Comparison of ENCODE assay signal across 19 cellular contexts in genomic region chr12:112488257-112488926, GRCh38.
DNase-seq lines count a peak whose midpoint lies in the region; ATAC-seq, FAIRE-seq and TF ChIP-seq lines count a peak whose summit lies in the region.
"Had no signal": no experiment of that assay in that cellular context is flagged by ENCODE, and none has a peak within 500 bp of the region (broad histone marks: within the 10 kb centered on the region; RNA-seq: fewer than 3 reads in every experiment).

No MANE protein-coding gene starts in this region.

- no peaks in the 10 kb centered on the region for H3K4me1 Mint-ChIP-seq in stimulated activated naive CD8-positive, alpha-beta T cell treated with anti-CD3 and anti-CD28 coated beads, Interleukin-15, amount 100 ng/mL, for 72 hours
- H3K4me1 Mint-ChIP-seq: B cell, CD14-positive monocyte had no signal

- H3K9me3 Mint-ChIP-seq in stimulated activated naive CD8-positive, alpha-beta T cell treated with anti-CD3 and anti-CD28 coated beads, Interleukin-15, amount 100 ng/mL, for 72 hours, result no peaks in the 10 kb centered on the region
- H3K9me3 Mint-ChIP-seq: CD14-positive monocyte had no signal

- no peak for TF ChIP-seq CTCF in GM13976 (IDR thresholded peaks at IDR 0.05; ENCODE audit: borderline replicate concordance, control extremely low read depth, extremely low read depth, insufficient read depth, missing control alignments)

- H3K27ac ChIP-seq in cingulate gyrus (ENCODE audit: low read depth, low read length), result peak overlapping the region; percentile 15
- H3K27ac ChIP-seq in temporal lobe (ENCODE audit: low read depth, low read length), result peak overlapping the region; percentile 73
- H3K27ac ChIP-seq: RWPE1 had no signal

- H3K27ac Mint-ChIP-seq in stimulated activated naive CD8-positive, alpha-beta T cell treated with anti-CD3 and anti-CD28 coated beads, Interleukin-15, amount 100 ng/mL, for 72 hours, result peak overlapping the region in 1 of 2 donors; percentile 53
- H3K27ac Mint-ChIP-seq: B cell, CD14-positive monocyte had no signal

- in situ Hi-C loops in GM13976 (cut with MboI; ENCODE audit: low sequenced_read_pairs, unreplicated experiment), result no loop called here

- no peak for DNase-seq in GM19239 (ENCODE audit: insufficient read length, low spot score)
- peak; percentile 75 for DNase-seq in medulla oblongata (ENCODE audit: extremely low spot score)
- no peak for DNase-seq in AG08396 (ENCODE audit: low spot score)
- DNase-seq in stimulated activated naive CD8-positive, alpha-beta T cell treated with anti-CD3 and anti-CD28 coated beads, Interleukin-15, amount 100 ng/mL, for 72 hours, result no peak
- DNase-seq in GM13976 (ENCODE audit: low spot score), result no peak
- DNase-seq: DMS79, MM.1S, NCI-H1048, NCI-H1417 treated with DMSO at 0.1 percent for 48 hours, NCI-H187 treated with DMSO at 0.1 percent for 48 hours, NCI-H510A, SHP77 treated with DMSO at 0.1 percent for 48 hours, SK-N-SH had no signal

- no peak overlapping the region for H3K4me3 Mint-ChIP-seq in stimulated activated naive CD8-positive, alpha-beta T cell treated with anti-CD3 and anti-CD28 coated beads, Interleukin-15, amount 100 ng/mL, for 72 hours
- H3K4me3 Mint-ChIP-seq: B cell, CD14-positive monocyte had no signal

- FAIRE-seq in GM19239 (lab: Jason Lieb, UNC), result peak; percentile 14
- FAIRE-seq: H54 had no signal

- ATAC-seq in stimulated activated naive CD8-positive, alpha-beta T cell treated with anti-CD3 and anti-CD28 coated beads, Interleukin-15, amount 100 ng/mL, for 72 hours, result no peak

- no peaks in the 10 kb centered on the region for H3K27me3 Mint-ChIP-seq in stimulated activated naive CD8-positive, alpha-beta T cell treated with anti-CD3 and anti-CD28 coated beads, Interleukin-15, amount 100 ng/mL, for 72 hours
- H3K27me3 Mint-ChIP-seq: B cell had no signal
